Comparison of ENCODE assay signal across 12 cellular contexts in the genomic region with DNA sequence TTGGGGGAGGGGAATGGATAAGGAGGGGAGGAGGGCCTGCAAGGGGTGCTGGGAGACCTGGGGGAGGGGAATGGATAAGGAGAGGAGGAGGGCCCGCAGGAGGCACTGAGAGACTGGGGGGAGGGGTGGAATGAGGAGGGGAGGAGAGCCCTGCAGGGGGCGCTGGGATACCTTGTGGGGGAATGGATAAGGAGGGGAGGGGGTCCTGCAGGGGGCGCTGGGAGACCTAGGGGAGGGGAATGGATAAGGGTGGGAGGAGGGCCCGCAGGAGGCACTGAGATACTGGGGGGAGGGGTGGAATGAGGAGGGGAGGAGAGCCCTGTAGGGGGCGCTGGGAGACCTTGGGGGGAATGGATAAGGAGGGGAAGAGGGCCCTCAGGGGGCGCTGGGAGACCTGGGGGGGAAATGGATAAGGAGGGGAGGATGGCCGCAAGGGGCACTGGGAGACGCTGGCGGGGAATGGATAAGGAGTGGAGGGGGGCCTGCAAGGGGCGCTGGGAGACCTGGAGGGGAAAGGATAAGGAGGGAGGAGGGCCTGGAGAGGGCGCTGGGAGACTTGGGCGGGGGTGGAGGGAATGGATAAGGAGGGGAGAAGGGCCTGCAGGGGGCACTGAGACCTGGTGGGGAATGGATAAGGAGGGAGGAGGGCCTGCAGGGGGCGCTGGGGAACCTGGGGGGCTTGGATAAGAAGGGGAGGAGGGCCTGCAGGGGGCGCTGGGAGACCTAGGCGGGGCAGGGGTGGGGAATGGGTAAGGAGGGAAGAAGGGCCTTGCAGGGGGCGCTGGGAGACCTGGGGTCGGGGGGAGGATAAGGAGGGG. TPM values are rescaled to one million over a fixed set of nuclear protein-coding genes. Genes with fewer than 3 reads are reported as not detected.
A peak's percentile ranks its signal among the peaks of the same experiment; 100 is the strongest.
DNase-seq lines count a peak whose midpoint lies in the region; TF ChIP-seq lines count a peak whose summit lies in the region.
"Had no signal": no experiment of that assay in that cellular context is flagged by ENCODE, and none has a peak within 500 bp of the region (broad histone marks: within the 10 kb centered on the region; RNA-seq: fewer than 3 reads in every experiment).

No MANE protein-coding gene starts in this region.

- peak; percentile 76 for DNase-seq in NCI-H82 (lab: John Stamatoyannopoulos, UW)
- no peak for DNase-seq in NCI-H82 treated with DMSO at 0.1 percent for 48 hours (lab: John Stamatoyannopoulos, UW; ENCODE audit: unreplicated experiment)
- no peak for DNase-seq in GM13977 (ENCODE audit: low spot score)
- peak; percentile 68 to 71 for DNase-seq in SJCRH30
- no peak for DNase-seq in kidney epithelial cell (ENCODE audit: low read depth)
- DNase-seq in ascending aorta (ENCODE audit: low spot score in 2 of 2): no peak
- no peak for DNase-seq in NCI-H1417 (lab: John Stamatoyannopoulos, UW)
- no peak for DNase-seq in NCI-H2029 treated with DMSO at 0.1 percent for 48 hours (lab: John Stamatoyannopoulos, UW)
- DNase-seq: body of pancreas, natural killer cell, NCI-H2171, SW 1271 had no signal

- H3K36me3 ChIP-seq in SJCRH30 (no peaks in the 10 kb centered on the region), kidney epithelial cell (ENCODE audit: control insufficient read depth, insufficient read depth, low read length) (no peaks in the 10 kb centered on the region), ascending aorta (no peaks in the 10 kb centered on the region)

- H3K27me3 ChIP-seq in SJCRH30 (peaks cover 7% of the 10 kb centered on the region), kidney epithelial cell (ENCODE audit: control insufficient read depth, insufficient read depth, low read length) (peaks cover 13% of the 10 kb centered on the region), ascending aorta (no peaks in the 10 kb centered on the region)
- H3K27me3 ChIP-seq: body of pancreas had no signal

- H3K4me1 ChIP-seq in SJCRH30 (no peaks in the 10 kb centered on the region), ascending aorta (no peaks in the 10 kb centered on the region)
- H3K4me1 ChIP-seq: body of pancreas had no signal

- in situ Hi-C loops in GM13977 (cut with MboI; ENCODE audit: low pct_unique_long_range_greater_than_20kb, low sequenced_read_pairs, unreplicated experiment): no loop called here

- H3K9me3 ChIP-seq in SJCRH30 (replicated peaks): 0 out of 2 replicates have a peak, but pooled peaks cover under 1% of the 10 kb centered on the region
- H3K9me3 ChIP-seq in ascending aorta: no peaks in the 10 kb centered on the region
- H3K9me3 ChIP-seq: body of pancreas had no signal

- H3K4me3 ChIP-seq in SJCRH30: no peak overlapping the region
- H3K4me3 ChIP-seq in kidney epithelial cell (ENCODE audit: low read depth, low read length): no peak overlapping the region
- H3K4me3 ChIP-seq in ascending aorta: no peak overlapping the region
- H3K4me3 ChIP-seq: body of pancreas had no signal

- TF ChIP-seq CTCF in GM13977 (IDR thresholded peaks at IDR 0.05; ENCODE audit: extremely low read depth, insufficient read depth, missing control alignments) (peak; percentile 16), kidney epithelial cell (IDR thresholded peaks at IDR 0.05; ENCODE audit: insufficient read depth, low read length, poor library complexity, severe bottlenecking) (peak; percentile 30), ascending aorta (IDR thresholded peaks at IDR 0.05) (no peak)

- intact Hi-C loops in ascending aorta (cut with DNase I): no loop called here

- H3K27ac ChIP-seq in SJCRH30 (no peak overlapping the region), ascending aorta (no peak overlapping the region)
- H3K27ac ChIP-seq: body of pancreas had no signal

RNA-seq across cellular contexts. Expression of gene CTCFL, which starts 1.3 kb away (rescaled TPM):
- total RNA-seq in SJCRH30 (2014; rRNA removed; shearing (Covaris generic)): 0.06 TPM in 1 of 2 replicates, not detected in the other
- total RNA-seq in kidney epithelial cell (0.17 and 0.41 TPM in 2 replicates), ascending aorta (not detected)
- total RNA-seq: body of pancreas, natural killer cell had no signal

RNA-seq across cellular contexts. Expression of gene PCK1, which starts 34.6 kb away (rescaled TPM):
- 0.05 TPM in 1 of 2 replicates, not detected in the other for total RNA-seq in SJCRH30 (2014; rRNA removed; shearing (Covaris generic))
- under 0.01 TPM in 1 of 2 replicates, not detected in the other for total RNA-seq in kidney epithelial cell
- total RNA-seq in ascending aorta: 7.7 TPM
- total RNA-seq: natural killer cell had no signal

Comparison
In these comparisons a context has a peak if more than half of its experiments do, and no peak if none do; other contexts are left out.
1. DNase-seq: peak in NCI-H82 (single experiment) and SJCRH30 (2 of 2); none in NCI-H82 treated with DMSO at 0.1 percent for 48 hours (single experiment), GM13977 (single experiment), kidney epithelial cell (single experiment), ascending aorta (0 of 2), NCI-H1417 (0 of 3) and NCI-H2029 treated with DMSO at 0.1 percent for 48 hours (single experiment).
2. CTCF ChIP-seq: peak in GM13977 (single experiment) and kidney epithelial cell (single experiment); none in ascending aorta (0 of 3).